In the genomic region with DNA sequence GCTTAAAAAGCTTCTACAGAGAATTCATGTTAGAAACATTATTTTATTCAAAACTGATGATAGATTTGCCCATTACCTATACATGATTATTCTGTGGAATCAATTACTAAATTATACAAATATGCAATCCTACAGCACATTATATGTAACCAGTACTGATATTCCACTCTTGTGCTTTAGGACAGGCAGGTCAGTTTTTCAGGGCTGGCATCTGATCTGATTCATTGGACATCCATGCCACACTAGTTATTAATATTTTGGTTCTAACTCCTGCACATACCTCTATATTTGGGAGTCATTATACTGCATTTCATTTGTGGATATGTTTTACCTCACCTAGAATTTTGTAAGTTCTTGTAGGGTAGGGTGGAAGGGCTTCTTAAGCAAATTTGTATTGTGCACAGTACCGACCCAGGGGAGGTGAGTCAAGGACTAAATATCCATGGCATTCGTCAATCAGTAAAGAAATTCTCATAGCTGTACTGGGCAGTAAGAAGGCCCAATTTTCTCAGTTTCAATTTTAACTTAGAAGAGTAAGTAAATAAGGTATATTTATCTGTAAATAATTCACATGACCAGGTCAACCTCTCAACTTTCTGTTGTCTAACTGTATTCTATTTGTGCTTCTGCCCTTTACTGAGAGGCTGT, we compare ENCODE assay signal across 10 cellular contexts. TPM values are rescaled to one million over a fixed set of nuclear protein-coding genes. Genes with fewer than 3 reads are reported as not detected.
DNase-seq lines count a peak whose midpoint lies in the region; ATAC-seq, FAIRE-seq and TF ChIP-seq lines count a peak whose summit lies in the region.
"Had no signal": no experiment of that assay in that cellular context is flagged by ENCODE, and none has a peak within 500 bp of the region (broad histone marks: within the 10 kb centered on the region; RNA-seq: fewer than 3 reads in every experiment).

No MANE protein-coding gene starts in this region.

- H3K4me3 Mint-ChIP-seq in osteocyte (ENCODE audit: unreplicated experiment), result no peak overlapping the region

- H3K9me3 Mint-ChIP-seq in osteocyte (ENCODE audit: unreplicated experiment), result no peaks in the 10 kb centered on the region

- H3K27me3 Mint-ChIP-seq in osteocyte (ENCODE audit: unreplicated experiment), result no peaks in the 10 kb centered on the region

- peak; percentile 90 for ATAC-seq in HG02970 (IDR thresholded peaks at IDR 0.05; ENCODE audit: low FRiP score, unreplicated experiment)

- DNase-seq in GM19238 (ENCODE audit: insufficient read length, low spot score) (peak; percentile 13), RCC 7860 (ENCODE audit: low spot score) (peak; percentile 47), osteocyte (ENCODE audit: extremely low spot score, unreplicated experiment) (no peak), GM13976 (ENCODE audit: low spot score) (no peak), OCI-M1 (lab: John Stamatoyannopoulos, UW) (no peak)
- no peak for DNase-seq in activated CD4-positive, alpha-beta T cell treated with anti-CD3 and anti-CD28 coated beads, Interleukin-2, amount 50 U/mL, for 48 hours
- no peak for DNase-seq in activated CD4-positive, CD25-positive, alpha-beta regulatory T cell (lab: John Stamatoyannopoulos, UW)
- DNase-seq: dorsolateral prefrontal cortex; stimulated activated CD4-positive, alpha-beta T cell treated with anti-CD3 and anti-CD28 coated beads, Interleukin-2, amount 100 ng/mL, for 24 hours had no signal

- in situ Hi-C loops in GM13976 (cut with MboI; ENCODE audit: low sequenced_read_pairs, unreplicated experiment), result no loop called here

- peaks cover 1% of the 10 kb centered on the region for H3K36me3 Mint-ChIP-seq in osteocyte (ENCODE audit: unreplicated experiment)

- FAIRE-seq in RCC 7860 (lab: Jason Lieb, UNC), result peak; percentile 61

- H3K27ac Mint-ChIP-seq in osteocyte (ENCODE audit: unreplicated experiment), result peak overlapping the region; percentile 13

- peaks cover 36% of the 10 kb centered on the region for H3K4me1 Mint-ChIP-seq in osteocyte (ENCODE audit: unreplicated experiment)

- TF ChIP-seq CTCF in osteocyte (IDR thresholded peaks at IDR 0.05), result no peak
- TF ChIP-seq CTCF in GM13976 (IDR thresholded peaks at IDR 0.05; ENCODE audit: borderline replicate concordance, control extremely low read depth, extremely low read depth, insufficient read depth, missing control alignments), result no peak

RNA-seq across cellular contexts. Expression of a gene that starts 33.5 kb away (rescaled TPM):
- 0.46 and 0.47 TPM in 2 replicates for total RNA-seq in osteocyte

Comparison
In these comparisons a context has a peak if more than half of its experiments do, and no peak if none do; other contexts are left out.
1. DNase-seq: peak in GM19238 (single experiment) and RCC 7860 (single experiment); none in osteocyte (single experiment), GM13976 (single experiment), activated CD4-positive, alpha-beta T cell treated with anti-CD3 and anti-CD28 coated beads, Interleukin-2, amount 50 U/mL, for 48 hours (0 of 2), activated CD4-positive, CD25-positive, alpha-beta regulatory T cell (0 of 4) and OCI-M1 (single experiment).